ENCODE assay signal across 29 cellular contexts in genomic region chr6:16857969-16858592, GRCh38.
"Had no signal": no experiment of that assay in that cellular context is flagged by ENCODE, and none has a peak within 500 bp of the region (broad histone marks: within the 10 kb centered on the region; RNA-seq: fewer than 3 reads in every experiment).

No MANE protein-coding gene starts in this region.

- H3K27me3 ChIP-seq: esophagus squamous epithelium, heart right ventricle, ovary, sigmoid colon, suprapubic skin, tibial artery, upper lobe of right lung had no signal

- H3K9me3 ChIP-seq: esophagus squamous epithelium, heart right ventricle, ovary, prostate gland, sigmoid colon, suprapubic skin, tibial artery, upper lobe of right lung had no signal

- ATAC-seq: activated naive CD8-positive, alpha-beta T cell treated with anti-CD3 and anti-CD28 coated beads, Interleukin-2, amount 50 U/mL, for 24 hours; heart right ventricle; stimulated activated effector memory CD8-positive, alpha-beta T cell treated with anti-CD3 and anti-CD28 coated beads, Interleukin-12 subunit alpha, Interleukin-12 subunit beta, amount 100 ng/mL, for 72 hours; upper lobe of right lung; WTC11 had no signal

- H3K4me3 ChIP-seq: esophagus squamous epithelium, heart right ventricle, ovary, prostate gland, sigmoid colon, suprapubic skin, tibial artery, upper lobe of right lung had no signal

- DNase-seq: activated CD4-positive, alpha-beta memory T cell treated with anti-CD3 and anti-CD28 coated beads, Interleukin-2, amount 10 ng/mL, durations not matched to agents 7 days and 5 days; activated CD4-positive, alpha-beta T cell treated with anti-CD3 and anti-CD28 coated beads for 1 hour; activated CD4-positive, alpha-beta T cell treated with anti-CD3 and anti-CD28 coated beads, Interleukin-2, amount 10 ng/mL, durations not matched to agents 7 days and 5 days; activated CD8-positive, alpha-beta memory T cell treated with anti-CD3 and anti-CD28 coated beads, Interleukin-2, amount 50 U/mL, for 48 hours; activated gamma-delta T cell; activated naive CD4-positive, alpha-beta T cell treated with anti-CD3 and anti-CD28 coated beads, Interleukin-2, amount 50 U/mL, for 16 hours; activated naive CD8-positive, alpha-beta T cell treated with anti-CD3 and anti-CD28 coated beads, Interleukin-2, amount 50 U/mL, for 24 hours; activated T-cell treated with anti-CD3 and anti-CD28 coated beads, Interleukin-2, amount 50 U/mL, for 24 hours; dermis blood vessel endothelial cell; effector CD4-positive, alpha-beta T cell; esophagus squamous epithelium; foreskin melanocyte; heart right ventricle; islet precursor cell; left cardiac atrium; mammary epithelial cell; naive B cell; ovary; retina; sigmoid colon; small intestine; stimulated activated CD4-positive, alpha-beta T cell treated with anti-CD3 and anti-CD28 coated beads, Interleukin-4, amount 100 ng/mL, for 24 hours; tibial artery; upper lobe of right lung had no signal

- H3K27ac ChIP-seq: epithelial cell of prostate, esophagus squamous epithelium, heart right ventricle, ovary, prostate gland, sigmoid colon, suprapubic skin, tibial artery, upper lobe of right lung had no signal

- H3K4me1 ChIP-seq: esophagus squamous epithelium, prostate gland, sigmoid colon, suprapubic skin, tibial artery, upper lobe of right lung had no signal

- H3K36me3 ChIP-seq: esophagus squamous epithelium, heart right ventricle, ovary, prostate gland, sigmoid colon, suprapubic skin, tibial artery, upper lobe of right lung had no signal
